ENCODE assay signal across 20 cellular contexts in the genomic region with DNA sequence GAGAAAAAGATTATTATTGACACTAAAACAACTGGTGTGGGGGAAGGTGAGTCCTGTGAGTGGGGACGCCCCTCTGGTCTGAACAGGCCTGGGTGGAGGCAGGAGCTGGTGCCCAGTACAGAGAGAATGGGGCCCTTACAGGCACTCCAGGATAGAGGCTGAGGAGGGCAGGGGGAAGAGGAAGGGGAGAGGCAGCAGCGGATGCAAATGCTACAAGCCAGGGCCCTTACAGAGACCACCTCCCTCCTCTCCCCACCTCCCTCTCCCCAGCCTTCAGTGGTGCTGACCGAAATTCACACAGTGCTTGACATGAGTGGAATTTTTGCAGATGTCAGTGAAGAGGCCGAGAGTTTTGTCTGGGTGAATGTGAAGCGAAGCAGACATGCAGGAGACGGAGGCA. TPM values are rescaled to one million over a fixed set of nuclear protein-coding genes. Genes with fewer than 3 reads are reported as not detected.
DNase-seq lines count a peak whose midpoint lies in the region; ATAC-seq and TF ChIP-seq lines count a peak whose summit lies in the region.
"Had no signal": no experiment of that assay in that cellular context is flagged by ENCODE, and none has a peak within 500 bp of the region (broad histone marks: within the 10 kb centered on the region; RNA-seq: fewer than 3 reads in every experiment).

No MANE protein-coding gene starts in this region.

- peaks cover 0 to 7% (median 5%) of the 10 kb centered on the region in 11 experiments; a peak in 14 of 22 replicates for H3K9me3 ChIP-seq in BLaER1 treated with 17β-estradiol and CSF1 and Interleukin-3, amounts not matched to agents 10 nM and 100 nM (replicated peaks in 1 of 11)
- no peaks in the 10 kb centered on the region for H3K9me3 ChIP-seq in H9 (ENCODE audit: control insufficient read depth, low read depth, low read length)
- peaks cover 5% of the 10 kb centered on the region for H3K9me3 ChIP-seq in mesenchymal stem cell (ENCODE audit: control insufficient read depth, low read length)
- H3K9me3 ChIP-seq in mammary epithelial cell (replicated peaks; ENCODE audit: insufficient read depth, low read length), result no peaks in the 10 kb centered on the region

- no peaks in the 10 kb centered on the region for H3K36me3 ChIP-seq in BLaER1 treated with 17β-estradiol and CSF1 and Interleukin-3, amounts not matched to agents 10 nM and 100 nM
- H3K36me3 ChIP-seq in mesenchymal stem cell (ENCODE audit: control insufficient read depth in 1 of 2, insufficient read depth in 2 of 2, low read depth in 1 of 2, low read length in 2 of 2) (no peaks in the 10 kb centered on the region), mammary epithelial cell (ENCODE audit: insufficient read depth, low read length) (no peaks in the 10 kb centered on the region)

- H3K4me2 ChIP-seq in BLaER1 treated with 17β-estradiol and CSF1 and Interleukin-3, amounts not matched to agents 10 nM and 100 nM, result peak overlapping the region; percentile 64 to 93 (median 87)
- H3K4me2 ChIP-seq in H9 (ENCODE audit: insufficient read depth, insufficient read length, low read length), result no peak overlapping the region
- H3K4me2 ChIP-seq in mesenchymal stem cell (ENCODE audit: low read length, poor library complexity, severe bottlenecking), result no peak overlapping the region
- no peak overlapping the region for H3K4me2 ChIP-seq in mammary epithelial cell (ENCODE audit: insufficient read depth, low read depth, low read length)
- H3K4me2 ChIP-seq: KMS-11 had no signal

- H2BK120ac ChIP-seq in H9 (ENCODE audit: low read depth, low read length, poor library complexity, severe bottlenecking) (no peak overlapping the region), mesenchymal stem cell (ENCODE audit: low read depth, low read length) (peak overlapping the region; percentile 27)

- no peak overlapping the region for H3T11ph ChIP-seq in H9 (ENCODE audit: low read length)

- H2BK12ac ChIP-seq in H9 (ENCODE audit: insufficient read length, low read depth, low read length), result no peak overlapping the region
- peak overlapping the region in 1 of 2 experiments; percentile 68 for H2BK12ac ChIP-seq in mesenchymal stem cell (ENCODE audit: low read length in 2 of 2)

- no peaks in the 10 kb centered on the region for H3K79me1 ChIP-seq in H9 (ENCODE audit: insufficient read depth, low read depth, low read length, poor library complexity, severe bottlenecking)
- H3K79me1 ChIP-seq in mesenchymal stem cell (replicated peaks; ENCODE audit: low read length, poor library complexity, severe bottlenecking), result no peaks in the 10 kb centered on the region

- H3K27me3 ChIP-seq in BLaER1 treated with 17β-estradiol and CSF1 and Interleukin-3, amounts not matched to agents 10 nM and 100 nM, result no peaks in the 10 kb centered on the region
- H3K27me3 ChIP-seq in H9 (ENCODE audit: insufficient read depth, low read length), result no peaks in the 10 kb centered on the region
- peaks cover 14 to 76% of the 10 kb centered on the region in 2 experiments for H3K27me3 ChIP-seq in mesenchymal stem cell (ENCODE audit: control insufficient read depth in 1 of 2, insufficient read depth in 1 of 2, low read length in 2 of 2)
- H3K27me3 ChIP-seq in mammary epithelial cell (ENCODE audit: insufficient read depth, low read length), result no peaks in the 10 kb centered on the region

- no peak overlapping the region for H3K14ac ChIP-seq in H9 (ENCODE audit: insufficient read depth, low read length)
- H3K14ac ChIP-seq in mesenchymal stem cell (ENCODE audit: low read length in 2 of 2), result no peak overlapping the region

- no peak overlapping the region for H3K56ac ChIP-seq in H9 (ENCODE audit: insufficient read length, low read depth, low read length)

- in situ Hi-C loops in mammary epithelial cell (cut with MboI; ENCODE audit: low sequenced_read_pairs in 2 of 2), result loop anchor here in 1 of 2 donors (5.0 kb wide), 1 partner anchor 133 kb away; no protein-coding TSS in a partner anchor

- H2BK15ac ChIP-seq in H9 (ENCODE audit: low read depth, low read length) (no peak overlapping the region), mesenchymal stem cell (ENCODE audit: low read depth, poor library complexity, severe bottlenecking) (peak overlapping the region; percentile 56)

- H2AK5ac ChIP-seq in H9 (ENCODE audit: insufficient read length, low read length) (no peak overlapping the region), mesenchymal stem cell (ENCODE audit: low read length, severe bottlenecking) (no peak overlapping the region)

- H3K23ac ChIP-seq in H9 (ENCODE audit: insufficient read length, low read depth, low read length) (no peak overlapping the region), mesenchymal stem cell (ENCODE audit: low read length in 2 of 2) (no peak overlapping the region)

- H3K27ac Mint-ChIP-seq in H9, result no peak overlapping the region
- H3K27ac Mint-ChIP-seq in osteocyte (ENCODE audit: unreplicated experiment), result no peak overlapping the region
- H3K27ac Mint-ChIP-seq: activated CD4-positive, alpha-beta T cell treated with anti-CD3 and anti-CD28 coated beads, Interleukin-2, amount 10 ng/mL, durations not matched to agents 7 days and 5 days; endodermal cell had no signal

- intact Hi-C loops in mammary epithelial cell (cut with micrococcal nuclease), result loop anchor here (5.0 to 10.0 kb wide), 2 partner anchors 236 to 333 kb away; a partner anchor contains a TSS

- H3K9me3 Mint-ChIP-seq in H9 (no peaks in the 10 kb centered on the region), osteocyte (ENCODE audit: unreplicated experiment) (no peaks in the 10 kb centered on the region)
- H3K9me3 Mint-ChIP-seq: activated CD4-positive, alpha-beta T cell treated with anti-CD3 and anti-CD28 coated beads, Interleukin-2, amount 10 ng/mL, durations not matched to agents 7 days and 5 days; endodermal cell had no signal

- no TSS peak for BruUV-seq in mammary epithelial cell (replicated peaks; lab: Mats Ljungman, UMichigan)

- H3K36me3 Mint-ChIP-seq in H9 (ENCODE audit: insufficient read depth in 1 of 3, low read depth in 3 of 3) (no peaks in the 10 kb centered on the region), osteocyte (ENCODE audit: unreplicated experiment) (no peaks in the 10 kb centered on the region)

- H2AFZ ChIP-seq in H9 (ENCODE audit: low read length), result no peak overlapping the region
- H2AFZ ChIP-seq in mesenchymal stem cell (ENCODE audit: low read depth, low read length), result no peak overlapping the region
- no peak overlapping the region for H2AFZ ChIP-seq in mammary epithelial cell (ENCODE audit: low read depth, low read length)

- H3K23me2 ChIP-seq in H9 (ENCODE audit: insufficient read length, low read depth, low read length, poor library complexity, severe bottlenecking), result no peaks in the 10 kb centered on the region

- H3K4me1 Mint-ChIP-seq in H9 (peaks cover 17 to 35% of the 10 kb centered on the region in 2 experiments), osteocyte (ENCODE audit: unreplicated experiment) (peaks cover 28% of the 10 kb centered on the region)

- H2BK20ac ChIP-seq in H9 (ENCODE audit: low read depth, low read length, poor library complexity, severe bottlenecking), result no peak overlapping the region

- no peak for TF ChIP-seq POLR2A in GM18505 (IDR thresholded peaks at IDR 0.05; ENCODE audit: borderline replicate concordance, extremely low read depth, insufficient read depth, insufficient read length)

- H3K27me3 Mint-ChIP-seq in H9 (ENCODE audit: low read depth) (peaks cover 32% of the 10 kb centered on the region), osteocyte (ENCODE audit: unreplicated experiment) (peaks cover 52% of the 10 kb centered on the region)

- ATAC-seq in GM21825 (IDR thresholded peaks at IDR 0.05; ENCODE audit: unreplicated experiment) (no peak), GM18505 (IDR thresholded peaks at IDR 0.05; ENCODE audit: unreplicated experiment) (no peak)
- ATAC-seq: left ventricle myocardium superior had no signal

- H2BK5ac ChIP-seq in H9 (ENCODE audit: insufficient read length, low read length) (no peak overlapping the region), mesenchymal stem cell (ENCODE audit: low read depth, low read length, poor library complexity, severe bottlenecking) (no peak overlapping the region)

- peak overlapping the region in 10 of 11 experiments; percentile 21 to 92 (median 79); a peak in 20 of 22 replicates for H3K27ac ChIP-seq in BLaER1 treated with 17β-estradiol and CSF1 and Interleukin-3, amounts not matched to agents 10 nM and 100 nM
- H3K27ac ChIP-seq in H9 (ENCODE audit: insufficient read length, low read depth, low read length) (no peak overlapping the region), mesenchymal stem cell (ENCODE audit: low read length, poor library complexity, severe bottlenecking) (no peak overlapping the region), mammary epithelial cell (ENCODE audit: insufficient read depth, low read depth, low read length) (no peak overlapping the region)
- H3K27ac ChIP-seq: KMS-11 had no signal

- H3K9ac ChIP-seq in BLaER1 treated with 17β-estradiol and CSF1 and Interleukin-3, amounts not matched to agents 10 nM and 100 nM, result peak overlapping the region in 9 of 11 experiments; percentile 15 to 79 (median 67); a peak in 16 of 22 replicates
- H3K9ac ChIP-seq in H9 (ENCODE audit: extremely low read depth, insufficient read length, low read length) (no peak overlapping the region), mesenchymal stem cell (ENCODE audit: low read length) (no peak overlapping the region), mammary epithelial cell (ENCODE audit: insufficient read depth, low read length) (no peak overlapping the region)
- H3K9ac ChIP-seq: KMS-11 had no signal

- no CpG with 5 or more reads among the region's 6 CpGs for WGBS in H9 (ENCODE audit: extremely low coverage, insufficient read length, low lambda C conversion rate)
- 38% methylated on average over 5 of the region's 6 CpGs for WGBS in mesenchymal stem cell
- WGBS in mammary epithelial cell (ENCODE audit: low coverage, missing lambda C conversion rate), result 57% methylated on average over 3 of the region's 6 CpGs

- peaks cover 55 to 82% (median 74%) of the 10 kb centered on the region in 10 experiments for H3K4me1 ChIP-seq in BLaER1 treated with 17β-estradiol and CSF1 and Interleukin-3, amounts not matched to agents 10 nM and 100 nM
- H3K4me1 ChIP-seq in H9 (ENCODE audit: insufficient read depth, low read length), result no peaks in the 10 kb centered on the region
- peaks cover 5% of the 10 kb centered on the region for H3K4me1 ChIP-seq in mesenchymal stem cell (ENCODE audit: control insufficient read depth, insufficient read depth, low read depth, low read length)
- H3K4me1 ChIP-seq in mammary epithelial cell (ENCODE audit: insufficient read depth, low read length), result peaks cover 6% of the 10 kb centered on the region

- dilution Hi-C loops in mammary epithelial cell (cut with HindIII; ENCODE audit: low sequenced_read_pairs), result no loop called here

- H4K91ac ChIP-seq in H9 (ENCODE audit: insufficient read length, low read depth, low read length), result no peak overlapping the region
- H4K91ac ChIP-seq in mesenchymal stem cell (ENCODE audit: low read length), result no peak overlapping the region

- CTCF ChIA-PET in mammary epithelial cell (lab: Charles Lee; ENCODE audit: low non-redundant PET), result no interaction called here

- H3K18ac ChIP-seq in H9 (ENCODE audit: insufficient read length, low read depth, low read length) (no peak overlapping the region), mesenchymal stem cell (ENCODE audit: low read depth in 1 of 2, low read length in 2 of 2) (peak overlapping the region in 1 of 2 experiments; percentile 57)

- DNase-seq in H9 (peak; percentile 22), mesenchymal stem cell (no peak), osteocyte (ENCODE audit: extremely low spot score, unreplicated experiment) (peak; percentile 32), mammary epithelial cell (no peak)
- DNase-seq: activated naive CD4-positive, alpha-beta T cell treated with Interleukin-2 at 50 U/mL for 16 hours; activated T-cell treated with anti-CD3 and anti-CD28 coated beads for 4 hours; aorta; left ventricle myocardium superior; NCI-H1048; NCI-H2029; NCI-H510A treated with DMSO at 0.1 percent for 48 hours had no signal

- H3K4me3 ChIP-seq in BLaER1 treated with 17β-estradiol and CSF1 and Interleukin-3, amounts not matched to agents 10 nM and 100 nM, result no peak overlapping the region
- H3K4me3 ChIP-seq in mesenchymal stem cell (ENCODE audit: insufficient read depth in 1 of 2, low read depth in 1 of 2, low read length in 2 of 2) (no peak overlapping the region), mammary epithelial cell (replicated peaks in 1 of 3; ENCODE audit: insufficient read depth in 1 of 3, low read depth in 2 of 3, low read length in 3 of 3) (no peak overlapping the region)

- no peak overlapping the region for H4K5ac ChIP-seq in H9 (ENCODE audit: insufficient read length, low read depth, low read length)

- no peak overlapping the region for H3K4me3 Mint-ChIP-seq in H9
- H3K4me3 Mint-ChIP-seq in osteocyte (ENCODE audit: unreplicated experiment), result no peak overlapping the region
- H3K4me3 Mint-ChIP-seq: activated CD4-positive, alpha-beta T cell treated with anti-CD3 and anti-CD28 coated beads, Interleukin-2, amount 10 ng/mL, durations not matched to agents 7 days and 5 days; endodermal cell had no signal

- H3K79me2 ChIP-seq in H9 (ENCODE audit: insufficient read depth, low read length) (no peaks in the 10 kb centered on the region), mammary epithelial cell (ENCODE audit: insufficient read depth, low read length) (no peaks in the 10 kb centered on the region)

- H4K8ac ChIP-seq in H9 (replicated peaks; ENCODE audit: insufficient read length, low read depth, low read length) (no peak overlapping the region), mesenchymal stem cell (ENCODE audit: low read length) (no peak overlapping the region)

- H3K4ac ChIP-seq in H9 (ENCODE audit: low read depth, low read length) (no peak overlapping the region), mesenchymal stem cell (ENCODE audit: low read depth in 1 of 2, low read length in 2 of 2) (peak overlapping the region in 1 of 2 experiments; percentile 48)

- TF ChIP-seq CTCF in H9 (conservative IDR thresholded peaks at IDR 0.05), result no peak
- no peak for TF ChIP-seq CTCF in osteocyte (IDR thresholded peaks at IDR 0.05)
- no peak for TF ChIP-seq CTCF in mammary epithelial cell (conservative IDR thresholded peaks at IDR 0.05 in 1 of 2, IDR thresholded peaks at IDR 0.05 in 1 of 2; ENCODE audit: extremely low read depth in 1 of 2, insufficient read depth in 1 of 2, low read depth in 1 of 2, low read length in 2 of 2)

- no peaks in the 10 kb centered on the region for H4K20me1 ChIP-seq in BLaER1 treated with 17β-estradiol and CSF1 and Interleukin-3, amounts not matched to agents 10 nM and 100 nM
- H4K20me1 ChIP-seq in H9 (ENCODE audit: control insufficient read depth, insufficient read depth, insufficient read length) (no peaks in the 10 kb centered on the region), mammary epithelial cell (ENCODE audit: insufficient read depth, low read length) (no peaks in the 10 kb centered on the region)

RNA-seq across cellular contexts. Expression of a gene that starts 32.0 kb away (rescaled TPM):
- not detected in 2 replicates for total RNA-seq in H9 (2021)
- 0.08 TPM for polyA plus RNA-seq in mesenchymal stem cell (2013, experiment 1 of 2)
- polyA plus RNA-seq in mesenchymal stem cell (2013, experiment 2 of 2), result not detected
- not detected in 2 replicates for total RNA-seq in osteocyte
- total RNA-seq in mammary epithelial cell, result not detected
- not detected for polyA plus RNA-seq in mammary epithelial cell
- polyA minus RNA-seq in mammary epithelial cell, result not detected
- total RNA-seq: activated CD4-positive, alpha-beta T cell treated with anti-CD3 and anti-CD28 coated beads, Interleukin-2, amount 10 ng/mL, durations not matched to agents 7 days and 5 days; endodermal cell; fibroblast of lung; left ventricle myocardium superior; myocyte; RPMI7951 had no signal
- polyA plus RNA-seq: aorta, fibroblast of lung had no signal

Comparison
In these comparisons a context has a peak if more than half of its experiments do, and no peak if none do; other contexts are left out.
1. H3K27ac ChIP-seq: peak in BLaER1 treated with 17β-estradiol and CSF1 and Interleukin-3, amounts not matched to agents 10 nM and 100 nM (10 of 11); none in H9 (single experiment), mesenchymal stem cell (single experiment) and mammary epithelial cell (single experiment).
2. H3K4me2 ChIP-seq: peak in BLaER1 treated with 17β-estradiol and CSF1 and Interleukin-3, amounts not matched to agents 10 nM and 100 nM (11 of 11); none in H9 (single experiment), mesenchymal stem cell (single experiment) and mammary epithelial cell (single experiment).
3. H3K9ac ChIP-seq: peak in BLaER1 treated with 17β-estradiol and CSF1 and Interleukin-3, amounts not matched to agents 10 nM and 100 nM (9 of 11); none in H9 (single experiment), mesenchymal stem cell (single experiment) and mammary epithelial cell (single experiment).
4. DNase-seq: peak in H9 (single experiment) and osteocyte (single experiment); none in mesenchymal stem cell (single experiment) and mammary epithelial cell (single experiment).